In the genomic region with DNA sequence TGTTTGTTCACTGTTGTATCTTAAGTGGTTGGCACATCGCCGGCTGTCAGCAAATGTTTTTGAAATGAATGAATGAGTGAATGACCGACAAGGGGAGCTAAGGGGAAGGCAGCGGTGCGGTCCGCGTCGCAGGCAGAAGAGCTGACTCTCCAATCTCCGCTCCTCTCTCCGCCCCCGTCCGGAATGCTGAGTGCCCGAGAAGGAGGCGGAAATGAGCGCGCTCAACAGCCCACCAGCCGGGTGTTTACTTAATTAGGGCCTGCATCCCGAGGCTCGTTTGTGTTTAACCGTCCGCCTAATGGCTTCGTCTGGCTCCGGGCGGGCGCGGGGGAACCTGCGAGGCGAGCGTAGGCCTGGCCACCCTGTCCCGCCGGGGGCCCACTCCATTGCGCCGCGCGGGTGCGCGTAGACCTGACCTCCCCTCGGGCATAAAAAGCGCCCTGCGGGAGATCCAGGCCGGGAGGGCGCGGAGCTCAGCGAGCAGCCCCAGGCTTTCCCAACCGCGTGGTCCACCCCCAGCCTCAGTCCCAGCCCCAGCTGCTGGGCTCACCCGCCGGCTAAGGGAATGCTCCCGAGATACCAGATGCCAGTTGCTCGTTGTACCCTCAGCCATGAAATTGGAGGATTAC, we compare ENCODE assay signal across 11 cellular contexts. TPM values are rescaled to one million over a fixed set of nuclear protein-coding genes. Genes with fewer than 3 reads are reported as not detected.
DNase-seq lines count a peak whose midpoint lies in the region; ATAC-seq, FAIRE-seq and TF ChIP-seq lines count a peak whose summit lies in the region.
"Had no signal": no experiment of that assay in that cellular context is flagged by ENCODE, and none has a peak within 500 bp of the region (broad histone marks: within the 10 kb centered on the region; RNA-seq: fewer than 3 reads in every experiment).

No MANE protein-coding gene starts in this region.

- peak overlapping the region; percentile 66 for H3K4me3 Mint-ChIP-seq in GM23338

- H3K9me3 ChIP-seq in AG04450 (ENCODE audit: control insufficient read depth, insufficient read depth, low read length) (peaks cover 13% of the 10 kb centered on the region; the same call in 1 of the 2 replicates), mammary epithelial cell (replicated peaks; ENCODE audit: insufficient read depth, low read length) (no peaks in the 10 kb centered on the region), lung (ENCODE audit: control insufficient read depth in 2 of 2, insufficient read depth in 1 of 2, low read length in 1 of 2) (no peaks in the 10 kb centered on the region), PC-9 (ENCODE audit: insufficient read depth, low read depth) (no peaks in the 10 kb centered on the region)

- H3K36me3 ChIP-seq in GM23338 (ENCODE audit: insufficient read depth) (no peaks in the 10 kb centered on the region), mammary epithelial cell (ENCODE audit: insufficient read depth, low read length) (no peaks in the 10 kb centered on the region), lung (ENCODE audit: control insufficient read depth in 2 of 2, insufficient read depth in 2 of 2, low read length in 2 of 2) (no peaks in the 10 kb centered on the region), PC-9 (ENCODE audit: low read depth) (no peaks in the 10 kb centered on the region)

- intact Hi-C loops in mammary epithelial cell (cut with micrococcal nuclease) (loop anchor here (5.0 kb wide), 2 partner anchors 95 to 115 kb away; partner anchors contain the start of gene CDH1), PC-9 (cut with micrococcal nuclease; ENCODE audit: unreplicated experiment) (no loop called here)

- H3K4me3 ChIP-seq in AG04450 (ENCODE audit: low read depth, low read length) (0 out of 2 replicates have a peak overlapping the region, but pooled peaks have one; percentile 13), GM23338 (peak overlapping the region; percentile 98), mammary epithelial cell (replicated peaks in 1 of 3; ENCODE audit: insufficient read depth in 1 of 3, low read depth in 2 of 3, low read length in 3 of 3) (peak overlapping the region; percentile 2 to 29 (median 13)), lung (no peak overlapping the region), PC-9 (no peak overlapping the region)

- H3K27ac Mint-ChIP-seq in GM23338, result no peak overlapping the region

- TF ChIP-seq CTCF in AG04450 (IDR thresholded peaks at IDR 0.05; ENCODE audit: low read depth, low read length) (no peak), GM23338 (conservative IDR thresholded peaks at IDR 0.05; ENCODE audit: low read depth in 2 of 2) (no peak), mammary epithelial cell (conservative IDR thresholded peaks at IDR 0.05 in 1 of 2, IDR thresholded peaks at IDR 0.05 in 1 of 2; ENCODE audit: extremely low read depth in 1 of 2, insufficient read depth in 1 of 2, low read depth in 1 of 2, low read length in 2 of 2) (no peak), lung (IDR thresholded peaks at IDR 0.05; ENCODE audit: control extremely low read depth, extremely low read depth) (no peak), PC-9 (conservative IDR thresholded peaks at IDR 0.05) (no peak)

- in situ Hi-C loops in mammary epithelial cell (cut with MboI; ENCODE audit: low sequenced_read_pairs in 2 of 2), result no loop called here

- BruUV-seq in mammary epithelial cell (replicated peaks; lab: Mats Ljungman, UMichigan) (no TSS peak), PC-9 (replicated peaks; lab: Mats Ljungman, UMichigan) (no TSS peak)

- CTCF ChIA-PET in AG04450 (lab: Charles Lee) (interaction anchor here (0.6 to 0.7 kb wide), 2 partner anchors 35 to 530 kb away, joined by 3 to 6 read pairs; no protein-coding TSS in a partner anchor), mammary epithelial cell (lab: Charles Lee; ENCODE audit: low non-redundant PET) (no interaction called here), PC-9 (lab: Charles Lee) (no interaction called here)

- FAIRE-seq in H54 (lab: Jason Lieb, UNC), result no peak

- no peak for TF ChIP-seq POLR2A in H54 (IDR thresholded peaks at IDR 0.05; ENCODE audit: low read depth, low read length)

- DNase-seq in AG04450 (ENCODE audit: low read depth, low spot score) (no peak), GM23338 (ENCODE audit: low spot score) (peak; percentile 95), mammary epithelial cell (peak; percentile 70), lung (ENCODE audit: low spot score) (peak; percentile 67), PC-9 (no peak), cortex of kidney (lab: John Stamatoyannopoulos, UW) (no peak), H54 (ENCODE audit: insufficient read length, low spot score) (no peak)
- DNase-seq: activated gamma-delta T cell treated with Interleukin-2 at 50 U/mL for 16 hours, Kasumi-1, T-helper 2 cell had no signal

- H3K36me3 Mint-ChIP-seq in GM23338 (ENCODE audit: low read depth), result no peaks in the 10 kb centered on the region; the same call in 2 of the 3 replicates

- H2AFZ ChIP-seq in GM23338, result peak overlapping the region; percentile 70
- H2AFZ ChIP-seq in mammary epithelial cell (ENCODE audit: low read depth, low read length), result peak overlapping the region; percentile 94
- H2AFZ ChIP-seq in PC-9, result no peak overlapping the region

- ATAC-seq in GM23338, result peak; percentile 20
- no peak for ATAC-seq in lung (ENCODE audit: insufficient read depth, low FRiP score)
- no peak for ATAC-seq in GM19351 (IDR thresholded peaks at IDR 0.05; ENCODE audit: unreplicated experiment)

- peaks cover 15% of the 10 kb centered on the region for H3K79me2 ChIP-seq in GM23338 (replicated peaks; ENCODE audit: insufficient read depth)
- peaks cover 52% of the 10 kb centered on the region for H3K79me2 ChIP-seq in mammary epithelial cell (ENCODE audit: insufficient read depth, low read length)
- peaks cover 24% of the 10 kb centered on the region for H3K79me2 ChIP-seq in PC-9 (ENCODE audit: low read depth)

- H3K27me3 Mint-ChIP-seq in GM23338 (ENCODE audit: insufficient read depth, low read depth, poor library complexity), result peaks cover 26% of the 10 kb centered on the region

- POLR2A ChIA-PET in AG04450 (lab: Yijun Ruan, JAX) (no interaction called here), PC-9 (lab: Charles Lee; ENCODE audit: unreplicated experiment) (no interaction called here)

- WGBS in mammary epithelial cell (ENCODE audit: low coverage, missing lambda C conversion rate), result 2% methylated on average over 42 of the region's 50 CpGs
- WGBS in lung, 2 donors, result 3% methylated on average over 46 to 50 of the region's 50 CpGs

- peaks cover 12% of the 10 kb centered on the region for H3F3A ChIP-seq in GM23338 (replicated peaks; ENCODE audit: low read depth)
- H3F3A ChIP-seq in PC-9 (ENCODE audit: insufficient read depth, low read depth), result peaks cover 32% of the 10 kb centered on the region

- peak overlapping the region; percentile 67 for H3K9ac ChIP-seq in mammary epithelial cell (ENCODE audit: insufficient read depth, low read length)

- H3K4me1 ChIP-seq in GM23338 (ENCODE audit: insufficient read depth) (peaks cover 29% of the 10 kb centered on the region), mammary epithelial cell (ENCODE audit: insufficient read depth, low read length) (peaks cover 37% of the 10 kb centered on the region), lung (ENCODE audit: control insufficient read depth in 2 of 2, insufficient read depth in 2 of 2, low read length in 2 of 2) (peaks cover 0 to 18% of the 10 kb centered on the region in 2 donors), PC-9 (replicated peaks; ENCODE audit: insufficient read depth) (peaks cover 44% of the 10 kb centered on the region)

- H3K4me2 ChIP-seq in GM23338 (peak overlapping the region; percentile 97), mammary epithelial cell (ENCODE audit: insufficient read depth, low read depth, low read length) (peak overlapping the region; percentile 96), PC-9 (no peak overlapping the region)

- H3K9me3 Mint-ChIP-seq in GM23338, result peaks cover 2% of the 10 kb centered on the region; the same call in 2 of the 3 replicates

- H3K9me2 ChIP-seq in GM23338 (ENCODE audit: insufficient read depth) (no peaks in the 10 kb centered on the region), PC-9 (ENCODE audit: insufficient read depth) (no peaks in the 10 kb centered on the region)

- peaks cover 57% of the 10 kb centered on the region for H3K27me3 ChIP-seq in AG04450 (ENCODE audit: control insufficient read depth, insufficient read depth, low read length)
- H3K27me3 ChIP-seq in GM23338 (ENCODE audit: insufficient read depth), result peaks cover 15% of the 10 kb centered on the region
- H3K27me3 ChIP-seq in mammary epithelial cell (ENCODE audit: insufficient read depth, low read length), result no peaks in the 10 kb centered on the region
- no peaks in the 10 kb centered on the region for H3K27me3 ChIP-seq in lung (ENCODE audit: control insufficient read depth, insufficient read depth)
- no peaks in the 10 kb centered on the region for H3K27me3 ChIP-seq in PC-9 (ENCODE audit: insufficient read depth, low read depth)

- H4K20me1 ChIP-seq in GM23338 (replicated peaks; ENCODE audit: insufficient read depth) (peaks cover 10% of the 10 kb centered on the region), mammary epithelial cell (ENCODE audit: insufficient read depth, low read length) (no peaks in the 10 kb centered on the region), PC-9 (ENCODE audit: insufficient read depth) (no peaks in the 10 kb centered on the region)

- H3K27ac ChIP-seq in AG04450 (ENCODE audit: low read depth, low read length) (no peak overlapping the region), GM23338 (ENCODE audit: low read depth) (peak overlapping the region; percentile 3; the same call in 1 of the 2 replicates), mammary epithelial cell (ENCODE audit: insufficient read depth, low read depth, low read length) (peak overlapping the region; percentile 69), lung (ENCODE audit: low read depth in 1 of 2, low read length in 1 of 2) (no peak overlapping the region), PC-9 (no peak overlapping the region)

- peaks cover 34% of the 10 kb centered on the region for H3K4me1 Mint-ChIP-seq in GM23338

- dilution Hi-C loops in mammary epithelial cell (cut with HindIII; ENCODE audit: low sequenced_read_pairs), result no loop called here

RNA-seq across cellular contexts. Expression of gene CDH3, which starts 2.6 kb away (rescaled TPM):
- polyA plus RNA-seq in AG04450 (2011; rRNA removed) (not detected in 2 replicates), GM23338 (2016; fragmentation: Nextera tagmentation; extraction: Ambion mirVana) (73.6 and 78.0 TPM in 2 replicates), mammary epithelial cell (560 TPM), lung (10 to 100 TPM in 1 of 2 donors, 1 to 10 TPM in 1; 6.4 to 20.2 TPM)
- polyA minus RNA-seq in AG04450 (2011; rRNA and poly(A)+ RNA removed), result not detected in 2 replicates
- total RNA-seq in GM23338 (2014; rRNA removed; shearing (Covaris generic)), result 197 and 210 TPM in 2 replicates
- total RNA-seq in mammary epithelial cell (100 to 1,000 TPM; 628 to 995 TPM), lung (10 to 100 TPM; 11.3 to 89.4 TPM), PC-9 (2021) (70.3 and 81.3 TPM in 2 replicates)
- polyA minus RNA-seq in mammary epithelial cell, result 703 TPM

Comparison
In these comparisons a context has a peak if more than half of its experiments do, and no peak if none do; other contexts are left out.
1. DNase-seq: peak in GM23338 (single experiment), mammary epithelial cell (single experiment) and lung (single experiment); none in AG04450 (single experiment), PC-9 (0 of 2), cortex of kidney (single experiment) and H54 (single experiment).
2. H3K27ac ChIP-seq: peak in GM23338 (single experiment) and mammary epithelial cell (single experiment); none in AG04450 (single experiment), lung (0 of 2) and PC-9 (single experiment).
3. H3K4me3 ChIP-seq: peak in AG04450 (single experiment), GM23338 (single experiment) and mammary epithelial cell (3 of 3); none in lung (single experiment) and PC-9 (single experiment).